ENCODE assay signal across 8 cellular contexts in genomic region chr16:22206013-22206846, GRCh38. TPM values are rescaled to one million over a fixed set of nuclear protein-coding genes. Genes with fewer than 3 reads are reported as not detected.
DNase-seq lines count a peak whose midpoint lies in the region; ATAC-seq, FAIRE-seq and TF ChIP-seq lines count a peak whose summit lies in the region.

EEF2K (plus strand) TSS chr16:22206278; CDS start chr16:22225730, 19,452 bp downstream.

- peak within 1 kb of the TSS; percentile 83 to 97 (median 89) for H3K4me2 ChIP-seq in BLaER1 treated with 17β-estradiol and CSF1 and Interleukin-3, amounts not matched to agents 10 nM and 100 nM

- peaks cover 37 to 55% (median 47%) of the 10 kb centered on the region in 10 experiments for H3K4me1 ChIP-seq in BLaER1 treated with 17β-estradiol and CSF1 and Interleukin-3, amounts not matched to agents 10 nM and 100 nM
- H3K4me1 ChIP-seq in liver (ENCODE audit: control insufficient read depth in 4 of 4, insufficient read depth in 4 of 4, low read length in 3 of 4) = peaks cover 7 to 21% (median 12%) of the 10 kb centered on the region in 4 donors

- H3K9me3 ChIP-seq in BLaER1 treated with 17β-estradiol and CSF1 and Interleukin-3, amounts not matched to agents 10 nM and 100 nM (replicated peaks in 1 of 11) = peaks cover 0 to 14% (median 10%) of the 10 kb centered on the region in 11 experiments; a peak in 15 of 22 replicates
- no peaks in the 10 kb centered on the region for H3K9me3 ChIP-seq in liver (ENCODE audit: control insufficient read depth in 4 of 4, low read length in 3 of 4)

- DNase-seq in GM19239 (ENCODE audit: insufficient read length, low spot score) (peak; percentile 83), NCI-H524 treated with DMSO at 0.1 percent for 48 hours (lab: John Stamatoyannopoulos, UW) (peak; percentile 91)
- DNase-seq in activated CD4-positive, alpha-beta T cell treated with anti-CD3 and anti-CD28 coated beads, Interleukin-2, amount 50 U/mL, for 24 hours (ENCODE audit: low read depth in 1 of 2, low spot score in 1 of 2) = peak; percentile 68 to 78
- peak; percentile 82 for DNase-seq in stimulated activated CD4-positive, alpha-beta T cell treated with anti-CD3 and anti-CD28 coated beads, Interleukin-4, amount 100 ng/mL, for 24 hours

- peak within 1 kb of the TSS; percentile 75 to 93 (median 88) for H3K4me3 ChIP-seq in BLaER1 treated with 17β-estradiol and CSF1 and Interleukin-3, amounts not matched to agents 10 nM and 100 nM
- peak within 1 kb of the TSS; percentile 68 to 96 (median 70) for H3K4me3 ChIP-seq in liver (ENCODE audit: low read depth in 1 of 3, low read length in 3 of 3)

- intact Hi-C loops in dendritic cell treated with granulocyte-macrophage colony-stimulating factor and Interleukin-4, amounts not matched to agents 40 ng/mL and 50 ng/mL, for 4 days (cut with micrococcal nuclease) = loop anchor here (2.0 kb wide), 1 partner anchor 15 kb away; no protein-coding TSS in a partner anchor

- WGBS in liver = under 1% methylated on average over 74 of the region's 74 CpGs

- peaks cover 13 to 40% (median 20%) of the 10 kb centered on the region in 11 experiments; a peak in 18 of 22 replicates for H4K20me1 ChIP-seq in BLaER1 treated with 17β-estradiol and CSF1 and Interleukin-3, amounts not matched to agents 10 nM and 100 nM

- peak; percentile 93 for FAIRE-seq in GM19239 (lab: Jason Lieb, UNC)

- peak within 1 kb of the TSS; percentile 74 to 86 (median 81) for H3K27ac ChIP-seq in BLaER1 treated with 17β-estradiol and CSF1 and Interleukin-3, amounts not matched to agents 10 nM and 100 nM
- H3K27ac ChIP-seq in liver (ENCODE audit: low read depth in 1 of 2, low read length in 2 of 2) = peak within 1 kb of the TSS; percentile 79 to 91

- no peaks in the 10 kb centered on the region for H3K27me3 ChIP-seq in BLaER1 treated with 17β-estradiol and CSF1 and Interleukin-3, amounts not matched to agents 10 nM and 100 nM
- no peaks in the 10 kb centered on the region for H3K27me3 ChIP-seq in liver (ENCODE audit: control insufficient read depth in 4 of 4, insufficient read depth in 4 of 4, low read length in 3 of 4)

- peak; percentile 61 for ATAC-seq in HG03457 (IDR thresholded peaks at IDR 0.05; ENCODE audit: unreplicated experiment)

- H3K27ac Mint-ChIP-seq in dendritic cell treated with granulocyte-macrophage colony-stimulating factor and Interleukin-4, amounts not matched to agents 40 ng/mL and 50 ng/mL, for 4 days = peak within 1 kb of the TSS; percentile 99

- H3K27me3 Mint-ChIP-seq in dendritic cell treated with granulocyte-macrophage colony-stimulating factor and Interleukin-4, amounts not matched to agents 40 ng/mL and 50 ng/mL, for 4 days = no peaks in the 10 kb centered on the region

- H3K36me3 ChIP-seq in BLaER1 treated with 17β-estradiol and CSF1 and Interleukin-3, amounts not matched to agents 10 nM and 100 nM = peaks cover 6 to 21% (median 13%) of the 10 kb centered on the region in 11 experiments; a peak in 15 of 22 replicates
- no peaks in the 10 kb centered on the region for H3K36me3 ChIP-seq in liver (ENCODE audit: control insufficient read depth in 4 of 4, insufficient read depth in 3 of 4, low read depth in 1 of 4, low read length in 3 of 4)

- peaks cover 46% of the 10 kb centered on the region for H3K4me1 Mint-ChIP-seq in dendritic cell treated with granulocyte-macrophage colony-stimulating factor and Interleukin-4, amounts not matched to agents 40 ng/mL and 50 ng/mL, for 4 days (ENCODE audit: low read depth)

- H3K9me3 Mint-ChIP-seq in dendritic cell treated with granulocyte-macrophage colony-stimulating factor and Interleukin-4, amounts not matched to agents 40 ng/mL and 50 ng/mL, for 4 days = no peaks in the 10 kb centered on the region

- TF ChIP-seq CTCF in liver (IDR thresholded peaks at IDR 0.05; ENCODE audit: low read depth, low read length, missing input control) = peak; percentile 84

- peak within 1 kb of the TSS; percentile 97 for H3K4me3 Mint-ChIP-seq in dendritic cell treated with granulocyte-macrophage colony-stimulating factor and Interleukin-4, amounts not matched to agents 40 ng/mL and 50 ng/mL, for 4 days

- H3K9ac ChIP-seq in BLaER1 treated with 17β-estradiol and CSF1 and Interleukin-3, amounts not matched to agents 10 nM and 100 nM = peak within 1 kb of the TSS; percentile 81 to 91 (median 87)
- H3K9ac ChIP-seq in liver (ENCODE audit: low read depth in 1 of 2, low read length in 2 of 2) = peak within 1 kb of the TSS; percentile 56 to 87

- TF ChIP-seq RAD21 in liver (IDR thresholded peaks at IDR 0.05) = peak; percentile 73 to 76

- H3K36me3 Mint-ChIP-seq in dendritic cell treated with granulocyte-macrophage colony-stimulating factor and Interleukin-4, amounts not matched to agents 40 ng/mL and 50 ng/mL, for 4 days (ENCODE audit: low read depth) = peaks cover 51% of the 10 kb centered on the region

TF ChIP-seq in liver, 16 proteins besides CTCF, POLR2A, EP300 and RAD21:
- TF ChIP-seq JUND (IDR thresholded peaks at IDR 0.05) (peak in 1 of 2 donors; percentile 23), MAX (IDR thresholded peaks at IDR 0.05) (peak; percentile 63), SP1 (IDR thresholded peaks at IDR 0.05) (peak; percentile 79), GABPA (IDR thresholded peaks at IDR 0.05 in 1 of 2, conservative IDR thresholded peaks at IDR 0.05 in 1 of 2) (peak; percentile 65 to 83), HNF4A (conservative IDR thresholded peaks at IDR 0.05) (peak; percentile 52 to 56), NR2F2 (IDR thresholded peaks at IDR 0.05) (no peak), ATF3 (IDR thresholded peaks at IDR 0.05) (no peak), ZBTB33 (IDR thresholded peaks at IDR 0.05) (no peak), HNF4G (IDR thresholded peaks at IDR 0.05) (no peak), EGR1 (IDR thresholded peaks at IDR 0.05; ENCODE audit: low read depth in 2 of 2) (peak in 1 of 2 donors; percentile 15), FOXA2 (IDR thresholded peaks at IDR 0.05) (peak; percentile 59), YY1 (IDR thresholded peaks at IDR 0.05) (peak; percentile 66), FOXA1 (IDR thresholded peaks at IDR 0.05) (peak; percentile 51), TAF1 (conservative IDR thresholded peaks at IDR 0.05) (no peak), REST (IDR thresholded peaks at IDR 0.05) (peak; percentile 34), RXRA (IDR thresholded peaks at IDR 0.05) (peak; percentile 42 to 71)

RNA-seq across cellular contexts. Expression of gene EEF2K, which starts in this region (rescaled TPM):
- 10 to 100 TPM; 11.5 to 14.3 TPM for total RNA-seq in liver
- polyA plus RNA-seq in liver = 1 to 10 TPM; 3.2 to 4.5 TPM

Comparison
In these comparisons a context has a peak if more than half of its experiments do, and no peak if none do; other contexts are left out.
1. Peak in every context shown above with its lines: DNase-seq, ATAC-seq, H3K4me3 ChIP-seq and H3K27ac ChIP-seq.